8 cellular contexts compared by ENCODE assay signal in the genomic region with DNA sequence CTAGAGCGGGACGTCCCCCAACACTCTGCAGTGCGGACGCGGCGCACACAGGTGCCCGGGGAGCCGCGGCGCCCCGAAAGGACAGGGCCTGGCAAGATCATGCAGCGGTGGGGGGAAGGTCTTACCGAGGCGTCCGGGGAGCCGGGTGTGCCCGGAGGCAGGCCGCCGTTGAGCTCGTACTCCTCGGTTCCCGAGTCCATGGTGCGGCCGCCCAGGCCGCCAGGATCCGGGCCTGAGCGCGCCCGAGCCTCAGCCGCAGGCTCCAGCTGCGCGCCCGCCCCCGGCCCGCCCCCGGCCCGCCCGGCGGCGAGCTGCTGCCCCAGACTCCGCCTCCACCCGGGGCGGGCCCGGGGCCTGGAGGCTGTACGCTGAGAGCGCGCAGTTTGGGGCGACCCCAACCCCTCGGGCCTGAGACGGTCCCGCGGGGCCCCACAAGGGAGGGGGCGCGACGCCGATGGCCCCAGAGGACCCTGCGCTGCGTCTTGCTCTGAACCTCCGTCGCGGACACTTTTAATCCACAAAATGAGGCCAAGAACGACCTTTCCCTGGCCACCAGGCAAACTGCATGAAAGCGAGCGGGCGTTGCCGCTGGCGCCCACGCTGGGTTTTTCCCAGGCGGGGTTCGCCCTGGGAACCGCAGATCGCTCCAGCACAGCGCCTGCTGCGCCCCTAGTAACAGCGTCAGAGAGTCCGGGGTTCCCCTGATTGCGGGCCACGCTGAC. TPM values are rescaled to one million over a fixed set of nuclear protein-coding genes. Genes with fewer than 3 reads are reported as not detected.
DNase-seq lines count a peak whose midpoint lies in the region; ATAC-seq and TF ChIP-seq lines count a peak whose summit lies in the region.

A gene with protein sequence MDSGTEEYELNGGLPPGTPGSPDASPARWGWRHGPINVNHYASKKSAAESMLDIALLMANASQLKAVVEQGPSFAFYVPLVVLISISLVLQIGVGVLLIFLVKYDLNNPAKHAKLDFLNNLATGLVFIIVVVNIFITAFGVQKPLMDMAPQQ (minus strand): TSS at position 234 of the 722 bp plus-strand sequence. CDS start 34 bp downstream, at position 200.

- no peaks in the 10 kb centered on the region for H3K9me3 ChIP-seq in vagina

- peak within 1 kb of the TSS; percentile 94 for H3K27ac ChIP-seq in HL-60 (replicated peaks)
- H3K27ac ChIP-seq in adipose tissue (ENCODE audit: low read depth, low read length) = peak within 1 kb of the TSS; percentile 92
- peak within 1 kb of the TSS; percentile 96 for H3K27ac ChIP-seq in rectal smooth muscle tissue (ENCODE audit: low read depth, low read length)
- peak within 1 kb of the TSS; percentile 99 for H3K27ac ChIP-seq in vagina

- peak within 1 kb of the TSS; percentile 87 for H3K9ac ChIP-seq in rectal smooth muscle tissue (ENCODE audit: low read length)

- intact Hi-C loops in left ventricle myocardium superior (cut with micrococcal nuclease) (no loop called here), vagina (cut with DNase I) (no loop called here)

- H3K36me3 ChIP-seq in rectal smooth muscle tissue (ENCODE audit: control insufficient read depth, insufficient read depth, low read length) (no peaks in the 10 kb centered on the region), vagina (no peaks in the 10 kb centered on the region)

- no peaks in the 10 kb centered on the region for H3K27me3 ChIP-seq in HL-60 (ENCODE audit: insufficient read depth, poor library complexity, severe bottlenecking)
- no peaks in the 10 kb centered on the region for H3K27me3 ChIP-seq in rectal smooth muscle tissue (ENCODE audit: control insufficient read depth, insufficient read depth, low read length)
- H3K27me3 ChIP-seq in vagina = no peaks in the 10 kb centered on the region

- peak within 1 kb of the TSS; percentile 78 for H3K4me3 ChIP-seq in HL-60 (replicated peaks; ENCODE audit: insufficient read depth, low read length)
- peak within 1 kb of the TSS; percentile 70 for H3K4me3 ChIP-seq in rectal smooth muscle tissue (ENCODE audit: low read length)
- H3K4me3 ChIP-seq in vagina = peak within 1 kb of the TSS; percentile 85 to 95

- peak; percentile 78 for ATAC-seq in GM19455 (IDR thresholded peaks at IDR 0.05; ENCODE audit: unreplicated experiment)
- ATAC-seq in left ventricle myocardium superior = peak; percentile 84

- peak in 1 of 2 donors; percentile 84 for TF ChIP-seq POLR2A in vagina (IDR thresholded peaks at IDR 0.05)

- H3K4me1 ChIP-seq in rectal smooth muscle tissue (ENCODE audit: control insufficient read depth, insufficient read depth, low read length) (peaks cover 47% of the 10 kb centered on the region), vagina (peaks cover 78% of the 10 kb centered on the region)

- peak; percentile 13 for DNase-seq in DMS114 treated with DMSO at 0.1 percent for 48 hours (lab: John Stamatoyannopoulos, UW; ENCODE audit: unreplicated experiment)
- DNase-seq in HL-60 (ENCODE audit: low read depth in 1 of 2, low spot score in 1 of 2) = peak in 1 of 2 experiments; percentile 47
- DNase-seq in T follicular helper cell (ENCODE audit: low read depth) = peak; percentile 79
- DNase-seq in left ventricle myocardium superior = peak; percentile 89
- peak in 1 of 2 donors; percentile 90 for DNase-seq in vagina (ENCODE audit: extremely low spot score in 2 of 2)

- WGBS in adipose tissue, 3 donors = 0 to 1% (median 1%) methylated on average over 47 to 78 of the region's 78 CpGs

- no peak for TF ChIP-seq CTCF in HL-60 (IDR thresholded peaks at IDR 0.05; ENCODE audit: insufficient read depth, low read length)
- no peak for TF ChIP-seq CTCF in vagina (IDR thresholded peaks at IDR 0.05)

RNA-seq across cellular contexts. Expression of the gene that starts here (rescaled TPM):
- polyA plus RNA-seq in adipose tissue = 100 to 1,000 TPM in 1 of 3 donors, 10 to 100 TPM in 2; 22.3 to 100 (median 82.1) TPM
- total RNA-seq in left ventricle myocardium superior (46.8 TPM), vagina (78.6 TPM)
